In genomic region chr16:79386299-79386698, GRCh38 we compare ENCODE assay signal across 37 cellular contexts.
A peak's percentile ranks its signal among the peaks of the same experiment; 100 is the strongest.
DNase-seq lines count a peak whose midpoint lies in the region; ATAC-seq, FAIRE-seq and TF ChIP-seq lines count a peak whose summit lies in the region.
"Had no signal": no experiment of that assay in that cellular context is flagged by ENCODE, and none has a peak within 500 bp of the region (broad histone marks: within the 10 kb centered on the region; RNA-seq: fewer than 3 reads in every experiment).

No MANE protein-coding gene starts in this region.

- CTCF ChIA-PET in WTC11 (lab: Charles Lee): no interaction called here
- CTCF ChIA-PET in K562 (lab: Yijun Ruan, JAX; ENCODE audit: low intra/inter-chr PET ratio): no interaction called here

- H3K4me1 ChIP-seq in K562 (replicated peaks in 1 of 2; ENCODE audit: control insufficient read depth in 2 of 2, insufficient read depth in 2 of 2, low read length in 2 of 2): no peaks in the 10 kb centered on the region
- no peaks in the 10 kb centered on the region for H3K4me1 ChIP-seq in neural progenitor cell
- no peaks in the 10 kb centered on the region for H3K4me1 ChIP-seq in psoas muscle
- H3K4me1 ChIP-seq: A549, BE2C had no signal

- H4K20me1 ChIP-seq in K562 (replicated peaks; ENCODE audit: control insufficient read depth, insufficient read depth, low read length) (no peaks in the 10 kb centered on the region), neural progenitor cell (ENCODE audit: low read depth) (no peaks in the 10 kb centered on the region)
- H4K20me1 ChIP-seq: BLaER1; BLaER1 treated with 17β-estradiol and CSF1 and Interleukin-3, amounts not matched to agents 10 nM and 100 nM had no signal

- H3K4me2 ChIP-seq in K562 (ENCODE audit: insufficient read depth, low read length) (no peak overlapping the region), neural progenitor cell (no peak overlapping the region)
- H3K4me2 ChIP-seq: A549; BLaER1; BLaER1 treated with 17β-estradiol and CSF1 and Interleukin-3, amounts not matched to agents 10 nM and 100 nM had no signal

- FAIRE-seq in K562 (lab: Jason Lieb, UNC): peak; percentile 32
- FAIRE-seq: A204.1, A549, D721Med had no signal

- H3K27ac ChIP-seq in K562 (ENCODE audit: extremely low read depth, low read depth, low read length): no peak overlapping the region
- H3K27ac ChIP-seq in neural progenitor cell: no peak overlapping the region
- no peak overlapping the region for H3K27ac ChIP-seq in psoas muscle
- H3K27ac ChIP-seq: 22Rv1; A549; BLaER1; BLaER1 treated with 17β-estradiol and CSF1 and Interleukin-3, amounts not matched to agents 10 nM and 100 nM; C4-2B had no signal

- POLR2A ChIA-PET in WTC11 (lab: Charles Lee) (no interaction called here), K562 (lab: Yijun Ruan, JAX) (interaction anchor here (0.5 to 1.5 kb wide), 4 partner anchors 8 to 14 kb away, joined by 3 to 4 read pairs (median 4); no protein-coding TSS in a partner anchor)

- intact Hi-C loops in K562 (cut with micrococcal nuclease): no loop called here
- intact Hi-C loops in psoas muscle (cut with DNase I): no loop called here

- no peaks in the 10 kb centered on the region for H3K27me3 Mint-ChIP-seq in WTC11 (ENCODE audit: low read depth)
- peaks cover 3% of the 10 kb centered on the region for H3K27me3 Mint-ChIP-seq in neural progenitor cell (ENCODE audit: insufficient read depth, low read depth)
- H3K27me3 Mint-ChIP-seq: CD4-positive, alpha-beta memory T cell; CD4-positive, alpha-beta T cell; CD4-positive, CD25-positive, alpha-beta regulatory T cell; CD8-positive, alpha-beta memory T cell had no signal

- H3K27ac Mint-ChIP-seq in WTC11: no peak overlapping the region
- peak overlapping the region; percentile 11 for H3K27ac Mint-ChIP-seq in neural progenitor cell
- no peak overlapping the region for H3K27ac Mint-ChIP-seq in stimulated activated effector memory CD8-positive, alpha-beta T cell treated with anti-CD3 and anti-CD28 coated beads, Interleukin-12 subunit alpha, Interleukin-12 subunit beta, amount 100 ng/mL, for 72 hours
- H3K27ac Mint-ChIP-seq: B cell; CD14-positive monocyte; CD4-positive, alpha-beta memory T cell; CD4-positive, alpha-beta T cell; CD4-positive, CD25-positive, alpha-beta regulatory T cell; CD8-positive, alpha-beta T cell had no signal

- H3K4me1 Mint-ChIP-seq in WTC11 (peaks cover 4% of the 10 kb centered on the region), neural progenitor cell (peaks cover 3% of the 10 kb centered on the region)
- peaks cover 21% of the 10 kb centered on the region for H3K4me1 Mint-ChIP-seq in stimulated activated effector memory CD8-positive, alpha-beta T cell treated with anti-CD3 and anti-CD28 coated beads, Interleukin-12 subunit alpha, Interleukin-12 subunit beta, amount 100 ng/mL, for 72 hours

- no peaks in the 10 kb centered on the region for H3F3A ChIP-seq in neural progenitor cell (ENCODE audit: low read depth)

- H3K9me3 Mint-ChIP-seq in WTC11 (peaks cover 10% of the 10 kb centered on the region; the same call in 1 of the 2 replicates), neural progenitor cell (peaks cover 2% of the 10 kb centered on the region)
- H3K9me3 Mint-ChIP-seq in stimulated activated effector memory CD8-positive, alpha-beta T cell treated with anti-CD3 and anti-CD28 coated beads, Interleukin-12 subunit alpha, Interleukin-12 subunit beta, amount 100 ng/mL, for 72 hours: no peaks in the 10 kb centered on the region
- H3K9me3 Mint-ChIP-seq: CD14-positive monocyte; CD4-positive, alpha-beta memory T cell; CD4-positive, alpha-beta T cell; CD4-positive, CD25-positive, alpha-beta regulatory T cell; CD8-positive, alpha-beta memory T cell; CD8-positive, alpha-beta T cell had no signal

- no peaks in the 10 kb centered on the region for H3K9me3 ChIP-seq in K562 (replicated peaks; ENCODE audit: control insufficient read depth, insufficient read depth, low read depth, low read length)
- H3K9me3 ChIP-seq in neural progenitor cell (ENCODE audit: low read depth): no peaks in the 10 kb centered on the region
- no peaks in the 10 kb centered on the region for H3K9me3 ChIP-seq in psoas muscle
- H3K9me3 ChIP-seq: A549; BE2C; BLaER1; BLaER1 treated with 17β-estradiol and CSF1 and Interleukin-3, amounts not matched to agents 10 nM and 100 nM; Caco-2 had no signal

- ATAC-seq in WTC11 (no peak), K562 (peak; percentile 87), psoas muscle (no peak)
- ATAC-seq in stimulated activated effector memory CD8-positive, alpha-beta T cell treated with anti-CD3 and anti-CD28 coated beads, Interleukin-12 subunit alpha, Interleukin-12 subunit beta, amount 100 ng/mL, for 72 hours: no peak
- ATAC-seq: A549; CD8-positive, alpha-beta T cell had no signal

- H3K79me2 ChIP-seq in K562 (ENCODE audit: control insufficient read depth, insufficient read depth, low read length) (no peaks in the 10 kb centered on the region), neural progenitor cell (ENCODE audit: low read depth) (no peaks in the 10 kb centered on the region)

- no peaks in the 10 kb centered on the region for H3K9me1 ChIP-seq in K562 (ENCODE audit: control insufficient read depth, insufficient read depth, low read length)

- TF ChIP-seq RAD21 in K562 (CRISPR knock-in tag; conservative IDR thresholded peaks at IDR 0.05 in 1 of 2, IDR thresholded peaks at IDR 0.05 in 1 of 2): no peak

- TF ChIP-seq CTCF in WTC11 (IDR thresholded peaks at IDR 0.05) (no peak), K562 (IDR thresholded peaks at IDR 0.05 in 2 of 3, conservative IDR thresholded peaks at IDR 0.05 in 1 of 3; ENCODE audit: insufficient read depth in 2 of 3, low read depth in 1 of 3, low read length in 3 of 3) (no peak), neural progenitor cell (IDR thresholded peaks at IDR 0.05) (no peak), psoas muscle (IDR thresholded peaks at IDR 0.05) (no peak)

- no peaks in the 10 kb centered on the region for H3K36me3 ChIP-seq in K562 (ENCODE audit: control insufficient read depth, insufficient read depth, low read length)
- H3K36me3 ChIP-seq in neural progenitor cell: no peaks in the 10 kb centered on the region
- no peaks in the 10 kb centered on the region for H3K36me3 ChIP-seq in psoas muscle (ENCODE audit: insufficient read depth in 1 of 2, low read depth in 1 of 2)
- H3K36me3 ChIP-seq: BE2C; BLaER1; BLaER1 treated with 17β-estradiol and CSF1 and Interleukin-3, amounts not matched to agents 10 nM and 100 nM had no signal

- DNase-seq in WTC11 (ENCODE audit: low spot score) (no peak), K562 (ENCODE audit: extremely low read depth in 1 of 4, low spot score in 3 of 4) (peak in 2 of 4 experiments; percentile 29 to 54), neural progenitor cell (ENCODE audit: low spot score) (no peak), erythroblast (lab: John Stamatoyannopoulos, UW) (no peak), psoas muscle (no peak), NCI-H82 treated with DMSO at 0.1 percent for 48 hours (lab: John Stamatoyannopoulos, UW; ENCODE audit: unreplicated experiment) (no peak), A172 (ENCODE audit: low spot score) (no peak)
- no peak for DNase-seq in stimulated activated effector memory CD8-positive, alpha-beta T cell treated with anti-CD3 and anti-CD28 coated beads, Interleukin-12 subunit alpha, Interleukin-12 subunit beta, amount 100 ng/mL, for 72 hours (ENCODE audit: low spot score in 2 of 2)
- DNase-seq: 8988T; ACHN; AML-193; BE2C; C1 segment of cervical spinal cord; Caco-2; Calu3; CD4-positive, alpha-beta memory T cell; CD4-positive, alpha-beta T cell; CD4-positive, CD25-positive, alpha-beta regulatory T cell; CD8-positive, alpha-beta memory T cell; CD8-positive, alpha-beta T cell; COR-L47; DMS 273 treated with DMSO at 0.1 percent for 48 hours; DMS153; DMS53; DMS79; DMS79 treated with DMSO at 0.1 percent for 48 hours; DND-41; EL had no signal

- WGBS in K562 (ENCODE audit: insufficient coverage, low coverage, missing lambda C conversion rate): 1% methylated on average over 7 of the region's 7 CpGs
- WGBS in psoas muscle, 3 donors: 95 to 98% (median 97%) methylated on average over 7 of the region's 7 CpGs

- TF ChIP-seq POLR2A in K562 (conservative IDR thresholded peaks at IDR 0.05) (no peak), erythroblast (IDR thresholded peaks at IDR 0.05; ENCODE audit: low read length) (no peak)

- H3K4me3 ChIP-seq in K562 (no peak overlapping the region), neural progenitor cell (no peak overlapping the region), psoas muscle (no peak overlapping the region)
- H3K4me3 ChIP-seq: A549; BLaER1; BLaER1 treated with 17β-estradiol and CSF1 and Interleukin-3, amounts not matched to agents 10 nM and 100 nM had no signal

- in situ Hi-C loops in K562 (cut with MboI): no loop called here

- H3K36me3 Mint-ChIP-seq in WTC11 (peaks cover 5% of the 10 kb centered on the region; the same call in 1 of the 2 replicates), neural progenitor cell (no peaks in the 10 kb centered on the region)
- no peaks in the 10 kb centered on the region for H3K36me3 Mint-ChIP-seq in stimulated activated effector memory CD8-positive, alpha-beta T cell treated with anti-CD3 and anti-CD28 coated beads, Interleukin-12 subunit alpha, Interleukin-12 subunit beta, amount 100 ng/mL, for 72 hours
- H3K36me3 Mint-ChIP-seq: CD14-positive monocyte; CD4-positive, alpha-beta memory T cell; CD4-positive, CD25-positive, alpha-beta regulatory T cell; CD8-positive, alpha-beta memory T cell; CD8-positive, alpha-beta T cell had no signal

- peaks cover 4 to 6% of the 10 kb centered on the region in 2 experiments; a peak in 2 of 5 replicates for H3K27me3 ChIP-seq in K562 (ENCODE audit: control insufficient read depth in 2 of 2, insufficient read depth in 2 of 2, low read length in 2 of 2)
- no peaks in the 10 kb centered on the region for H3K27me3 ChIP-seq in neural progenitor cell
- no peaks in the 10 kb centered on the region for H3K27me3 ChIP-seq in psoas muscle (ENCODE audit: insufficient read depth in 3 of 3, low read length in 2 of 3)
- H3K27me3 ChIP-seq: BE2C; BLaER1; BLaER1 treated with 17β-estradiol and CSF1 and Interleukin-3, amounts not matched to agents 10 nM and 100 nM had no signal

- H3K4me3 Mint-ChIP-seq in WTC11: no peak overlapping the region
- H3K4me3 Mint-ChIP-seq in neural progenitor cell: no peak overlapping the region
- H3K4me3 Mint-ChIP-seq in stimulated activated effector memory CD8-positive, alpha-beta T cell treated with anti-CD3 and anti-CD28 coated beads, Interleukin-12 subunit alpha, Interleukin-12 subunit beta, amount 100 ng/mL, for 72 hours: peak overlapping the region; percentile 32
- H3K4me3 Mint-ChIP-seq: B cell; CD14-positive monocyte; CD4-positive, alpha-beta memory T cell; CD4-positive, alpha-beta T cell; CD4-positive, CD25-positive, alpha-beta regulatory T cell; CD8-positive, alpha-beta T cell had no signal

- no TSS peak for BruUV-seq in K562 (replicated peaks; lab: Mats Ljungman, UMichigan)

- H3K9ac ChIP-seq in K562 (ENCODE audit: insufficient read depth in 1 of 2, low read depth in 2 of 2, low read length in 2 of 2) (no peak overlapping the region), neural progenitor cell (no peak overlapping the region)
- H3K9ac ChIP-seq: BLaER1; BLaER1 treated with 17β-estradiol and CSF1 and Interleukin-3, amounts not matched to agents 10 nM and 100 nM had no signal

- no peak for TF ChIP-seq EP300 in K562 (IDR thresholded peaks at IDR 0.05; ENCODE audit: low read length)

- H2AFZ ChIP-seq in K562 (ENCODE audit: low read depth, low read length) (no peak overlapping the region), neural progenitor cell (replicated peaks) (no peak overlapping the region)

Comparison
In these comparisons a context has a peak if more than half of its experiments do, and no peak if none do; other contexts are left out.
1. Of the 49 proteins assayed by ChIP-seq in both K562 and WTC11: peak only in K562: USF2; only in WTC11: ZNF121; in both: none; in neither: 47.